ENCODE assay signal across 7 cellular contexts in the genomic region with DNA sequence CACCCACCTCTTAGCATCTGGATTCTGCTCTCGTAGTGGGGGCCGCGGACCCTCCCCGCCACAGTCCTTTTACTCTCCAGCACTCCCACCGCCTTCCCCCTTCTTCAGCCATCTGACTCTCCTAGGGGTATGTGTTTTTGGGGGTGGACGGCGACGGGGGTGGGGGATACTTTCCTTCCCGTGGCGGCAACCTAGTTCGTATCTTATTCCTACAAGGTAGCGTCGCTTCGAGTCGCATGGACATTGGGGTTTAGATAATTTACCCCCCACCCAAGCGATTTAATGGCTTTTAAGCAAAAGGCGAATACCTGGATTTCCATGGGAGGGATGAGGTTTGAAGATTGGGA. TPM values are rescaled to one million over a fixed set of nuclear protein-coding genes. Genes with fewer than 3 reads are reported as not detected.
A peak's percentile ranks its signal among the peaks of the same experiment; 100 is the strongest.
DNase-seq lines count a peak whose midpoint lies in the region; TF ChIP-seq lines count a peak whose summit lies in the region.

No MANE protein-coding gene starts in this region.

- no peak overlapping the region for H3K4me2 ChIP-seq in skeletal muscle satellite cell (ENCODE audit: low read length)

- H3K9me3 ChIP-seq in NT2/D1 (ENCODE audit: insufficient read depth, low read length) = no peaks in the 10 kb centered on the region
- no peaks in the 10 kb centered on the region for H3K9me3 ChIP-seq in skeletal muscle satellite cell (replicated peaks; ENCODE audit: low read length)

- H3K36me3 ChIP-seq in NT2/D1 (ENCODE audit: insufficient read depth, insufficient read length, low read length) = no peaks in the 10 kb centered on the region
- no peaks in the 10 kb centered on the region for H3K36me3 ChIP-seq in skeletal muscle satellite cell (ENCODE audit: insufficient read depth, low read length)

- H3K9ac ChIP-seq in NT2/D1 (ENCODE audit: insufficient read length, low read depth) (peak overlapping the region; percentile 64), skeletal muscle satellite cell (ENCODE audit: low read depth, low read length) (peak overlapping the region; percentile 41)

- peaks cover 5% of the 10 kb centered on the region for H3K27me3 ChIP-seq in NT2/D1 (ENCODE audit: insufficient read depth, insufficient read length)
- no peaks in the 10 kb centered on the region for H3K27me3 ChIP-seq in skeletal muscle satellite cell (ENCODE audit: control insufficient read depth, insufficient read depth, low read length)

- DNase-seq in NT2/D1 (ENCODE audit: low read depth, low spot score) = no peak
- no peak for DNase-seq in fibroblast of villous mesenchyme (ENCODE audit: low read depth)
- no peak for DNase-seq in GM19238 (ENCODE audit: insufficient read length, low spot score)
- DNase-seq in DMS114 treated with DMSO at 0.1 percent for 48 hours (lab: John Stamatoyannopoulos, UW; ENCODE audit: unreplicated experiment) = no peak
- no peak for DNase-seq in SIG-M5 treated with dmso at 0.1 percent for 504 hours (lab: John Stamatoyannopoulos, UW; ENCODE audit: unreplicated experiment)

- peak overlapping the region; percentile 61 for H3K4me3 ChIP-seq in GM12875 (ENCODE audit: low read depth, low read length)
- peak overlapping the region; percentile 30 for H3K4me3 ChIP-seq in NT2/D1 (ENCODE audit: insufficient read length, low read depth)
- peak overlapping the region; percentile 70 for H3K4me3 ChIP-seq in fibroblast of villous mesenchyme (ENCODE audit: low read depth, low read length)
- H3K4me3 ChIP-seq in skeletal muscle satellite cell (ENCODE audit: low read length) = peak overlapping the region; percentile 70

- no peak for TF ChIP-seq CTCF in GM12875 (IDR thresholded peaks at IDR 0.05; ENCODE audit: borderline replicate concordance, insufficient read depth, low read depth, low read length)
- TF ChIP-seq CTCF in fibroblast of villous mesenchyme (IDR thresholded peaks at IDR 0.05; ENCODE audit: insufficient read depth, low read depth, low read length) = no peak

- H3K4me1 ChIP-seq in NT2/D1 (ENCODE audit: insufficient read depth, insufficient read length) (no peaks in the 10 kb centered on the region), skeletal muscle satellite cell (ENCODE audit: control insufficient read depth, insufficient read depth, low read length) (no peaks in the 10 kb centered on the region)

RNA-seq across cellular contexts. Expression of gene BCORL1, which starts 1.3 kb away (rescaled TPM):
- 1.3 and 2.6 TPM in 2 replicates for total RNA-seq in fibroblast of villous mesenchyme
- total RNA-seq in skeletal muscle satellite cell (2012; rRNA removed) = 2.0 TPM in 2 replicates
